ENCODE assay signal across 8 cellular contexts in the genomic region with DNA sequence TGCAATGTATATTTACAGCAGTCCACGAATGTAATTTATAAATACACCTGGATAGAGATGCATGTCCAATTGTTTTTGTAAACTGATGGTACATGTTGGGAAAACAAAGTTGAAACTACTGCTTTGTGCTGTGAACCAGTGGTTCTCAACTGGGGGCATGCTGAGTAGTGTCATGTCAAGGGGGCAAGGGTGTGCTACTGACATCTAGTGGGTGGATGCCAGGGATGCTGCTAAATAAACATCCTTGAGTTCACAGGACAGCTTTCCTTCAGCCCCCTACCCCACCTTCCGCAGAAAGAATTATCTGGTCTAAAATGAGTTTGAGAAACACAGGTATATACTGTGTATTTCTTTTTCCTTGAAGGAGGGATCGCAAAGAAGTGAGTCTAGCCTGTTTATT.
DNase-seq lines count a peak whose midpoint lies in the region; ATAC-seq and TF ChIP-seq lines count a peak whose summit lies in the region.

No MANE protein-coding gene starts in this region.

- H3K27ac Mint-ChIP-seq in stimulated activated effector memory CD8-positive, alpha-beta T cell treated with anti-CD3 and anti-CD28 coated beads, Interleukin-12 subunit alpha, Interleukin-12 subunit beta, amount 100 ng/mL, for 72 hours = no peak overlapping the region

- H3K4me3 ChIP-seq in GM12865 (ENCODE audit: low read depth, low read length) (no peak overlapping the region), NT2/D1 (ENCODE audit: insufficient read length, low read depth) (no peak overlapping the region), fibroblast of mammary gland (ENCODE audit: control insufficient read depth, low read depth, low read length) (no peak overlapping the region)

- no peaks in the 10 kb centered on the region for H3K9me3 ChIP-seq in NT2/D1 (ENCODE audit: insufficient read depth, low read length)

- ATAC-seq in HG02884 (IDR thresholded peaks at IDR 0.05; ENCODE audit: unreplicated experiment) = peak; percentile 87
- no peak for ATAC-seq in activated CD4-positive, CD25-positive, alpha-beta regulatory T cell treated with anti-CD3 and anti-CD28 coated beads, Interleukin-2, amount 50 U/mL, for 24 hours
- ATAC-seq in stimulated activated effector memory CD8-positive, alpha-beta T cell treated with anti-CD3 and anti-CD28 coated beads, Interleukin-12 subunit alpha, Interleukin-12 subunit beta, amount 100 ng/mL, for 72 hours = no peak

- H3K27me3 ChIP-seq in NT2/D1 (ENCODE audit: insufficient read depth, insufficient read length) = no peaks in the 10 kb centered on the region

- H3K4me1 Mint-ChIP-seq in stimulated activated effector memory CD8-positive, alpha-beta T cell treated with anti-CD3 and anti-CD28 coated beads, Interleukin-12 subunit alpha, Interleukin-12 subunit beta, amount 100 ng/mL, for 72 hours = no peaks in the 10 kb centered on the region

- peaks cover 13% of the 10 kb centered on the region for H3K9me3 Mint-ChIP-seq in stimulated activated effector memory CD8-positive, alpha-beta T cell treated with anti-CD3 and anti-CD28 coated beads, Interleukin-12 subunit alpha, Interleukin-12 subunit beta, amount 100 ng/mL, for 72 hours

- H3K36me3 ChIP-seq in NT2/D1 (ENCODE audit: insufficient read depth, insufficient read length, low read length) = no peaks in the 10 kb centered on the region

- no peak overlapping the region for H3K9ac ChIP-seq in NT2/D1 (ENCODE audit: insufficient read length, low read depth)

- TF ChIP-seq CTCF in GM12865 (IDR thresholded peaks at IDR 0.05; ENCODE audit: insufficient read depth, low read depth, low read length, missing control alignments) (peak; percentile 60), fibroblast of mammary gland (conservative IDR thresholded peaks at IDR 0.05; ENCODE audit: control insufficient read depth, insufficient read depth, low read depth, low read length) (peak; percentile 58)

- H3K4me3 Mint-ChIP-seq in stimulated activated effector memory CD8-positive, alpha-beta T cell treated with anti-CD3 and anti-CD28 coated beads, Interleukin-12 subunit alpha, Interleukin-12 subunit beta, amount 100 ng/mL, for 72 hours = no peak overlapping the region

- no peaks in the 10 kb centered on the region for H3K36me3 Mint-ChIP-seq in stimulated activated effector memory CD8-positive, alpha-beta T cell treated with anti-CD3 and anti-CD28 coated beads, Interleukin-12 subunit alpha, Interleukin-12 subunit beta, amount 100 ng/mL, for 72 hours

- peak; percentile 44 for DNase-seq in GM12865 (ENCODE audit: low read depth)
- DNase-seq in NT2/D1 (ENCODE audit: low read depth, low spot score) = peak; percentile 78
- peak; percentile 57 for DNase-seq in fibroblast of mammary gland (ENCODE audit: low read depth)
- DNase-seq in putamen (ENCODE audit: low spot score) = peak; percentile 13
- no peak for DNase-seq in activated T-cell treated with anti-CD3 and anti-CD28 coated beads, Interleukin-2, amount 50 U/mL, for 48 hours
- DNase-seq in stimulated activated effector memory CD8-positive, alpha-beta T cell treated with anti-CD3 and anti-CD28 coated beads, Interleukin-12 subunit alpha, Interleukin-12 subunit beta, amount 100 ng/mL, for 72 hours (ENCODE audit: low spot score in 2 of 2) = no peak

- H3K4me1 ChIP-seq in NT2/D1 (ENCODE audit: insufficient read depth, insufficient read length) = no peaks in the 10 kb centered on the region

Comparison
In these comparisons a context has a peak if more than half of its experiments do, and no peak if none do; other contexts are left out.
1. DNase-seq: peak in GM12865 (single experiment), NT2/D1 (single experiment), fibroblast of mammary gland (single experiment) and putamen (single experiment); none in activated T-cell treated with anti-CD3 and anti-CD28 coated beads, Interleukin-2, amount 50 U/mL, for 48 hours (0 of 2) and stimulated activated effector memory CD8-positive, alpha-beta T cell treated with anti-CD3 and anti-CD28 coated beads, Interleukin-12 subunit alpha, Interleukin-12 subunit beta, amount 100 ng/mL, for 72 hours (0 of 2).